1 cellular context compared by ENCODE assay signal in the genomic region with DNA sequence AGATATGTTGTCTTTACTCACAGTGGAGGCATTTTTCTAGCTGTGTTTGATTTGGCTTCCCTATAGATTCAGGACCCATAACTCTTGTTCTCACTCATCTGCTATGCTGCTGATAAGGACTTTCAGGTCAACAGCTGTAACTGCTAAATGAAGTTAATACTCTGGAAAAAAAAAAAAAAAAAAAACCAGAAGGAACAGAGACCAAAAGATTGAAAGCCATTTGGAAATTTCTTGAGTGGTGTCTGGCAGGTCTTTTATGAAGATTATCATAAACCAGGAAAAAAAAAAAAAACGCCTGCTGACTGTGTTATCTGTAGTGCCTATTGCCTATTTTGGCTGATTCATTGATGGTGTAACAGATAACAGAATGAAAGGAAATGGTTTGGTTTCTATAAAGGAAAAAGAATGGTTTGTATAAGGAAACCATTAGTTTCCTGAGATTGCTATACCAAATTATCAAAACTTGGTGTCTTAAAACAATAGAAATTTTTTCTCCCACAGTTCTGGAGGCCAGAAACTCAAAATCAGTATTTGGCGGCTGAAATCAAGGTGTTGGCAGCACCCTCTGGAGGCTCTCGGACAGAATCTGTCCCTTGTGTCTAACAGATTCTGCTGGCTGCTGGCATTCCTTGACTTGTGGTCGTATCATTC.
TF ChIP-seq lines count a peak whose summit lies in the region.

No MANE protein-coding gene starts in this region.

TF ChIP-seq in H1, 55 proteins besides CTCF, POLR2A, EP300 and RAD21:
- no peak for TF ChIP-seq USF2 (IDR thresholded peaks at IDR 0.05; ENCODE audit: low read length)
- no peak for TF ChIP-seq CREB1 (IDR thresholded peaks at IDR 0.05)
- TF ChIP-seq SAP30 (IDR thresholded peaks at IDR 0.05; ENCODE audit: insufficient read depth, insufficient replicate concordance, low read length) = no peak
- no peak for TF ChIP-seq TCF12 (IDR thresholded peaks at IDR 0.05; ENCODE audit: low read depth, low read length)
- no peak for TF ChIP-seq SP2 (IDR thresholded peaks at IDR 0.05; ENCODE audit: low read length)
- no peak for TF ChIP-seq EGR1 (IDR thresholded peaks at IDR 0.05; ENCODE audit: borderline replicate concordance, low read depth, low read length)
- TF ChIP-seq JUND (IDR thresholded peaks at IDR 0.05; ENCODE audit: low read length) = no peak
- no peak for TF ChIP-seq JUN (IDR thresholded peaks at IDR 0.05; ENCODE audit: low read depth, low read length)
- no peak for TF ChIP-seq SP1 (IDR thresholded peaks at IDR 0.05; ENCODE audit: low read depth, low read length)
